Comparison of ENCODE assay signal across 10 cellular contexts in genomic region chr22:24067587-24068376, GRCh38. TPM values are rescaled to one million over a fixed set of nuclear protein-coding genes. Genes with fewer than 3 reads are reported as not detected.
DNase-seq lines count a peak whose midpoint lies in the region; ATAC-seq and TF ChIP-seq lines count a peak whose summit lies in the region.
"Had no signal": no experiment of that assay in that cellular context is flagged by ENCODE, and none has a peak within 500 bp of the region (broad histone marks: within the 10 kb centered on the region; RNA-seq: fewer than 3 reads in every experiment).

No MANE protein-coding gene starts in this region.

- intact Hi-C loops in gastrocnemius medialis (cut with DNase I; ENCODE audit: low total_unique reads) = no loop called here

- peaks cover 0 to 45% of the 10 kb centered on the region in 2 donors for H3K36me3 ChIP-seq in gastrocnemius medialis

- DNase-seq in SKM-1 treated with dmso at 0.1 percent for 144 hours (lab: John Stamatoyannopoulos, UW; ENCODE audit: unreplicated experiment) (peak; percentile 8), SKM-1 (lab: John Stamatoyannopoulos, UW; ENCODE audit: unreplicated experiment) (no peak), NCI-H2081 treated with DMSO at 0.1 percent for 48 hours (lab: John Stamatoyannopoulos, UW) (peak; percentile 39), cerebellum (ENCODE audit: low spot score) (peak; percentile 84), gastrocnemius medialis (peak in 1 of 2 donors; percentile 68), activated gamma-delta T cell (lab: John Stamatoyannopoulos, UW) (no peak), NCI-H2171 treated with DMSO at 0.1 percent for 48 hours (lab: John Stamatoyannopoulos, UW) (no peak)
- no peak for DNase-seq in stimulated activated CD4-positive, alpha-beta T cell treated with anti-CD3 and anti-CD28 coated beads, Interleukin-2, amount 100 ng/mL, for 24 hours
- DNase-seq: activated effector memory CD4-positive, alpha-beta T cell treated with anti-CD3 and anti-CD28 coated beads, Interleukin-2, amount 50 U/mL, for 16 hours; WERI-Rb-1 had no signal

- no peak overlapping the region for H3K27ac ChIP-seq in gastrocnemius medialis
- H3K27ac ChIP-seq: WERI-Rb-1 had no signal

- no peaks in the 10 kb centered on the region for H3K9me3 ChIP-seq in gastrocnemius medialis

- no peak for TF ChIP-seq CTCF in gastrocnemius medialis (IDR thresholded peaks at IDR 0.05 in 4 of 5, conservative IDR thresholded peaks at IDR 0.05 in 1 of 5)

- H3K4me1 ChIP-seq in gastrocnemius medialis = peaks cover 0 to 7% of the 10 kb centered on the region in 2 donors

- no peaks in the 10 kb centered on the region for H3K27me3 ChIP-seq in gastrocnemius medialis

- no peak for TF ChIP-seq POLR2A in gastrocnemius medialis (IDR thresholded peaks at IDR 0.05)

- H3K4me3 ChIP-seq in gastrocnemius medialis = no peak overlapping the region

- in situ Hi-C loops in gastrocnemius medialis (cut with MboI; ENCODE audit: low sequenced_read_pairs in 4 of 4) = no loop called here

- peak; percentile 50 to 86 for ATAC-seq in gastrocnemius medialis

RNA-seq across cellular contexts. Expression of gene CABIN1, which starts 56.7 kb away (rescaled TPM):
- total RNA-seq in cerebellum (59.4 TPM), gastrocnemius medialis (10 to 100 TPM; 18.8 to 31.5 (median 22.4) TPM)

Comparison
In these comparisons a context has a peak if more than half of its experiments do, and no peak if none do; other contexts are left out.
1. DNase-seq: peak in SKM-1 treated with dmso at 0.1 percent for 144 hours (single experiment), NCI-H2081 treated with DMSO at 0.1 percent for 48 hours (single experiment) and cerebellum (single experiment); none in SKM-1 (single experiment), stimulated activated CD4-positive, alpha-beta T cell treated with anti-CD3 and anti-CD28 coated beads, Interleukin-2, amount 100 ng/mL, for 24 hours (0 of 2), activated gamma-delta T cell (single experiment) and NCI-H2171 treated with DMSO at 0.1 percent for 48 hours (single experiment).